ENCODE assay signal across 17 cellular contexts in the genomic region with DNA sequence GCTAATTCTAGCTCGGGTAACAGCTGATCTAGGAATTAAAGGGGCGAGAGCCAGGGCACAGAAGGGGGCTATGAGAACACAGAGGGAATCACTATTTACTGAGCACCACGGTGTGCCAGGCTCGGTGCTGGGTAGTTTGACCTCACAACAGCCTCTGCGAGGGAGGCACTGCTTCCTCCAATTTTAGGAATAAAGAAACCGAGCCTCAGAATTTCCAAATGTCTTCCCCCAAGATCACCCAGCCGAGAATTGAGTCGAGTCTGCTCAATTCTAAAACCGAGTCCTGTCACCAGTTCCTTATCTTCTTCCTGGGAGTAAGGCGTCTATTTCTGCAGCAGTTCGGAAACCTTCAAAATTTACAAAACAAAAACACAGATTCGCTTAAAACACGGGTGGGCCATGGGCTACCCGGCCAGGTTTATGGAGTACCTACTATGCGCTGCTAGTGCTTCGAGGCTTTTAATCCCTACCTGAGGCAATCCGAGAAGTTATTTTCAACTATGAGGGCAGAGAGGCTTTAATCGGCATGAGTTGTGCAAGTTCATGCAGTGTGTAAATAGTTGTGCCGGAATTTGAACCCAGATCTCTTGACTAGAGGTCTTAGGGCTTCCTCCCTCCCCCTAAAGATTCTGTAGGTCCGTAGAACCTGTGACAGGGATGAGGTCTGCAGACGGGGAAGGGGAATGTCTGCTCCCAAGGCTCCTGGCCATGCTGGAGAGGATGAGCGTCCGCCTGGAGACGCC. TPM values are rescaled to one million over a fixed set of nuclear protein-coding genes. Genes with fewer than 3 reads are reported as not detected.
A peak's percentile ranks its signal among the peaks of the same experiment; 100 is the strongest.
DNase-seq lines count a peak whose midpoint lies in the region; FAIRE-seq and TF ChIP-seq lines count a peak whose summit lies in the region.
"Had no signal": no experiment of that assay in that cellular context is flagged by ENCODE, and none has a peak within 500 bp of the region (broad histone marks: within the 10 kb centered on the region; RNA-seq: fewer than 3 reads in every experiment).

No MANE protein-coding gene starts in this region.

- no peak for TF ChIP-seq CTCF in Caco-2 (IDR thresholded peaks at IDR 0.05; ENCODE audit: insufficient read depth in 1 of 2, low read depth in 1 of 2, low read length in 1 of 2, severe bottlenecking in 1 of 2, unreplicated experiment in 1 of 2)

- peaks cover 53 to 73% (median 65%) of the 10 kb centered on the region in 10 experiments for H3K4me1 ChIP-seq in BLaER1 treated with 17β-estradiol and CSF1 and Interleukin-3, amounts not matched to agents 10 nM and 100 nM
- H3K4me1 ChIP-seq in Caco-2 (peaks cover 9% of the 10 kb centered on the region), iPS-20b (ENCODE audit: insufficient read depth, low read length) (peaks cover 15% of the 10 kb centered on the region; the same call in 1 of the 2 replicates)

- H3K36me3 ChIP-seq in BLaER1 treated with 17β-estradiol and CSF1 and Interleukin-3, amounts not matched to agents 10 nM and 100 nM = no peaks in the 10 kb centered on the region
- no peaks in the 10 kb centered on the region for H3K36me3 ChIP-seq in Caco-2 (ENCODE audit: control insufficient read depth, insufficient read depth, low read length)
- H3K36me3 ChIP-seq in iPS-20b (ENCODE audit: insufficient read depth, low read depth, low read length) = no peaks in the 10 kb centered on the region
- H3K36me3 ChIP-seq: heart left ventricle had no signal

- peak overlapping the region in 9 of 10 experiments; percentile 37 to 62 (median 45); a peak in 8 of 20 replicates for H3K4me3 ChIP-seq in BLaER1 treated with 17β-estradiol and CSF1 and Interleukin-3, amounts not matched to agents 10 nM and 100 nM
- H3K4me3 ChIP-seq in Caco-2 (ENCODE audit: low read depth, low read length) (no peak overlapping the region), iPS-20b (ENCODE audit: low read length) (peak overlapping the region; percentile 62; the same call in 1 of the 2 replicates)

- intact Hi-C loops in Caco-2 (cut with micrococcal nuclease; ENCODE audit: unreplicated experiment) = no loop called here
- intact Hi-C loops in activated CD4-positive, alpha-beta memory T cell treated with anti-CD3 and anti-CD28 coated beads for 36 hours (cut with micrococcal nuclease) = loop anchor here (10.0 kb wide), 1 partner anchor 948 kb away; the partner anchor contains the start of gene CHST15

- no peak overlapping the region; a peak in 1 of 22 replicates for H3K27ac ChIP-seq in BLaER1 treated with 17β-estradiol and CSF1 and Interleukin-3, amounts not matched to agents 10 nM and 100 nM
- H3K27ac ChIP-seq in iPS-20b (ENCODE audit: low read length) = no peak overlapping the region
- H3K27ac ChIP-seq: heart left ventricle had no signal

- peaks cover 7% of the 10 kb centered on the region for H3K27me3 Mint-ChIP-seq in Caco-2 (ENCODE audit: insufficient read depth, unreplicated experiment)
- peaks cover 64% of the 10 kb centered on the region for H3K27me3 Mint-ChIP-seq in activated CD4-positive, alpha-beta memory T cell treated with anti-CD3 and anti-CD28 coated beads for 36 hours

- peak overlapping the region; percentile 73 for H3K4me3 Mint-ChIP-seq in Caco-2 (ENCODE audit: unreplicated experiment)
- peak overlapping the region; percentile 36 for H3K4me3 Mint-ChIP-seq in activated CD4-positive, alpha-beta memory T cell treated with anti-CD3 and anti-CD28 coated beads for 36 hours
- H3K4me3 Mint-ChIP-seq: HFFc6 had no signal

- peaks cover 0 to 96% (median 74%) of the 10 kb centered on the region in 11 experiments; a peak in 19 of 22 replicates for H4K20me1 ChIP-seq in BLaER1 treated with 17β-estradiol and CSF1 and Interleukin-3, amounts not matched to agents 10 nM and 100 nM

- DNase-seq in Caco-2 = no peak
- DNase-seq in activated CD4-positive, alpha-beta memory T cell treated with anti-CD3 and anti-CD28 coated beads for 36 hours = no peak
- no peak for DNase-seq in SHP77 treated with DMSO at 0.1 percent for 48 hours (lab: John Stamatoyannopoulos, UW)
- no peak for DNase-seq in HTR-8/SVneo (ENCODE audit: insufficient read length, low spot score)
- no peak for DNase-seq in hippocampal formation (lab: John Stamatoyannopoulos, UW)
- DNase-seq: heart left ventricle, HFFc6, NCI-H446 treated with DMSO at 0.1 percent for 48 hours, nucleus accumbens, small intestine had no signal

- no peak overlapping the region for H3K27ac Mint-ChIP-seq in Caco-2 (ENCODE audit: unreplicated experiment)
- H3K27ac Mint-ChIP-seq in activated CD4-positive, alpha-beta memory T cell treated with anti-CD3 and anti-CD28 coated beads for 36 hours = no peak overlapping the region
- H3K27ac Mint-ChIP-seq: activated CD4-positive, alpha-beta T cell treated with anti-CD3 and anti-CD28 coated beads for 36 hours; HFFc6 had no signal

- no peaks in the 10 kb centered on the region for H3K36me3 Mint-ChIP-seq in Caco-2 (ENCODE audit: insufficient read depth, unreplicated experiment)
- peaks cover 3% of the 10 kb centered on the region for H3K36me3 Mint-ChIP-seq in activated CD4-positive, alpha-beta memory T cell treated with anti-CD3 and anti-CD28 coated beads for 36 hours

- peaks cover 100% of the 10 kb centered on the region in 11 experiments for H3K27me3 ChIP-seq in BLaER1 treated with 17β-estradiol and CSF1 and Interleukin-3, amounts not matched to agents 10 nM and 100 nM
- H3K27me3 ChIP-seq in Caco-2 (replicated peaks; ENCODE audit: control insufficient read depth, insufficient read depth, low read length) (no peaks in the 10 kb centered on the region), iPS-20b (ENCODE audit: insufficient read depth, low read length) (peaks cover 100% of the 10 kb centered on the region)

- no peak for FAIRE-seq in HTR-8/SVneo (lab: Jason Lieb, UNC)
- FAIRE-seq: small intestine had no signal

- CTCF ChIA-PET in Caco-2 (lab: Charles Lee) = no interaction called here
- CTCF ChIA-PET in activated CD4-positive, alpha-beta memory T cell treated with anti-CD3 and anti-CD28 coated beads for 36 hours (lab: Charles Lee) = interaction anchor here (2.4 kb wide), 1 partner anchor 13 kb away, joined by 21 read pairs; no protein-coding TSS in a partner anchor

- H3K4me2 ChIP-seq in BLaER1 treated with 17β-estradiol and CSF1 and Interleukin-3, amounts not matched to agents 10 nM and 100 nM = peak overlapping the region; percentile 65 to 99 (median 82)

- peaks cover 6% of the 10 kb centered on the region for H3K4me1 Mint-ChIP-seq in Caco-2 (ENCODE audit: low read depth, unreplicated experiment)
- peaks cover 48% of the 10 kb centered on the region for H3K4me1 Mint-ChIP-seq in activated CD4-positive, alpha-beta memory T cell treated with anti-CD3 and anti-CD28 coated beads for 36 hours (ENCODE audit: low read depth)

- POLR2A ChIA-PET in Caco-2 (lab: Charles Lee) = no interaction called here
- POLR2A ChIA-PET in activated CD4-positive, alpha-beta memory T cell treated with anti-CD3 and anti-CD28 coated beads for 36 hours (lab: Charles Lee) = no interaction called here

- H3K9me3 Mint-ChIP-seq in Caco-2 (ENCODE audit: unreplicated experiment) = no peaks in the 10 kb centered on the region
- no peaks in the 10 kb centered on the region for H3K9me3 Mint-ChIP-seq in activated CD4-positive, alpha-beta memory T cell treated with anti-CD3 and anti-CD28 coated beads for 36 hours
- H3K9me3 Mint-ChIP-seq: HFFc6 had no signal

- H3K9ac ChIP-seq in BLaER1 treated with 17β-estradiol and CSF1 and Interleukin-3, amounts not matched to agents 10 nM and 100 nM = no peak overlapping the region
- no peak overlapping the region for H3K9ac ChIP-seq in iPS-20b (ENCODE audit: low read depth, low read length)

- no TSS peak for BruUV-seq in Caco-2 (replicated peaks; lab: Mats Ljungman, UMichigan)

- H3K9me3 ChIP-seq in BLaER1 treated with 17β-estradiol and CSF1 and Interleukin-3, amounts not matched to agents 10 nM and 100 nM (replicated peaks in 1 of 11) = peaks cover 0 to 23% (median 12%) of the 10 kb centered on the region in 11 experiments; a peak in 12 of 22 replicates
- H3K9me3 ChIP-seq in Caco-2 (no peaks in the 10 kb centered on the region), iPS-20b (ENCODE audit: insufficient read depth, low read depth, low read length) (peaks cover 4% of the 10 kb centered on the region; the same call in 1 of the 2 replicates)
- H3K9me3 ChIP-seq: heart left ventricle had no signal

RNA-seq across cellular contexts. Expression of gene HMX2, which starts 0.9 kb away (rescaled TPM):
- total RNA-seq in Caco-2 (2022) = 1.4 and 1.7 TPM in 2 replicates
- total RNA-seq in activated CD4-positive, alpha-beta memory T cell treated with anti-CD3 and anti-CD28 coated beads for 36 hours = under 1 TPM; 0.31 to 0.43 TPM
- total RNA-seq: epithelial cell of proximal tubule, heart left ventricle, HFFc6, liver, subcutaneous adipose tissue had no signal

RNA-seq across cellular contexts. Expression of gene BUB3, which starts 7.1 kb away (rescaled TPM):
- 129 and 141 TPM in 2 replicates for total RNA-seq in Caco-2 (2022)
- 100 to 1,000 TPM; 259 to 265 TPM for total RNA-seq in activated CD4-positive, alpha-beta memory T cell treated with anti-CD3 and anti-CD28 coated beads for 36 hours

RNA-seq across cellular contexts. Expression of gene HMX3, which starts 11.3 kb away (rescaled TPM):
- total RNA-seq in Caco-2 (2022) = not detected in 2 replicates
- total RNA-seq in activated CD4-positive, alpha-beta memory T cell treated with anti-CD3 and anti-CD28 coated beads for 36 hours = under 1 TPM; 0.19 to 0.24 TPM
- total RNA-seq: activated CD4-positive, alpha-beta T cell treated with anti-CD3 and anti-CD28 coated beads for 36 hours; epithelial cell of proximal tubule; HFFc6; HT1080; liver; subcutaneous adipose tissue had no signal
